In the genomic region with DNA sequence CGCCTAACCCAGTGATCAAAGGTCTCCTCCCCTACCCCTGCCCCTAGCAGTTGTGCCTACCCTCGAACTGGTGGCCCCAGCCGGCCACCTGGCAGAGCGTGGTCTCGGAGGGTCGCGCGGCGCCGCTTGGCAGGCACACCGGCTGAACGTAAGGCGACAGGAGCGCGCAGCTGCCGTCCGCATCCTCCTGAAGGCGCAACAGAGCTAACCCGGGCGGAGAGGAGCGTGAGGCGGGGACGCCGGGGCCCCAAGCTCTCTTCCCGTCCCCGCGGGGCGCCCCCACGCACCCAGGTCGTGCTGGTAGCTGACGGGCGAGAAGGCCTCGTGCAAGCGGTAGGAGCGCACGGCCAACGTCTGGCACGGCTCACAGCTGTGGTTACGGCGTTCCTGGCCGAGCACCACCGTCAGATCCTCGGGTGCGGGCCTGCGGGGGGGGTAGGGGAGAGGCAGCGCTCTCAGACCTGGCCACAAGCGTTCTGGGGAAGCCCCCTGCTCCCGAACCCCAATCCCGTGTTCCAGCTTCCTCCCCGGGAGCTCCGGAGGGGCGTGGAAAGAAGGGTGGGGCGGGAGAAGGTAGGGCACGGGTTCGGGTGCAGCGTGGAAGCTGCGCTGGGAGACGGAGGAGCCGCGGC, we compare ENCODE assay signal across 6 cellular contexts. TPM values are rescaled to one million over a fixed set of nuclear protein-coding genes. Genes with fewer than 3 reads are reported as not detected.
A peak's percentile ranks its signal among the peaks of the same experiment; 100 is the strongest.
DNase-seq lines count a peak whose midpoint lies in the region; ATAC-seq lines count a peak whose summit lies in the region.

No MANE protein-coding gene starts in this region.

- ATAC-seq in GM18873 (IDR thresholded peaks at IDR 0.05; ENCODE audit: low FRiP score, unreplicated experiment): peak; percentile 13
- ATAC-seq in HG03196 (IDR thresholded peaks at IDR 0.05; ENCODE audit: unreplicated experiment): peak; percentile 30

- peak; percentile 55 for DNase-seq in activated CD4-positive, alpha-beta memory T cell treated with anti-CD3 and anti-CD28 coated beads, Interleukin-2, amount 10 ng/mL, durations not matched to agents 7 days and 5 days
- DNase-seq in COLO829 (ENCODE audit: low spot score): no peak

- POLR2A ChIA-PET in activated CD4-positive, alpha-beta memory T cell treated with anti-CD3 and anti-CD28 coated beads, Interleukin-2, amount 10 ng/mL, durations not matched to agents 7 days and 5 days (lab: Charles Lee): interaction anchor here (0.9 to 17.5 kb wide), 17 partner anchors 9 to 94 kb away, joined by 3 to 463 read pairs (median 11); partner anchors contain the start of genes GRK6, LMAN2, MXD3 and PDLIM7

- H3K9me3 Mint-ChIP-seq in activated CD4-positive, alpha-beta memory T cell treated with anti-CD3 and anti-CD28 coated beads, Interleukin-2, amount 10 ng/mL, durations not matched to agents 7 days and 5 days: no peaks in the 10 kb centered on the region

- WGBS in urinary bladder: 2% methylated on average over 60 of the region's 60 CpGs

- peak overlapping the region; percentile 75 for H3K4me3 Mint-ChIP-seq in activated CD4-positive, alpha-beta memory T cell treated with anti-CD3 and anti-CD28 coated beads, Interleukin-2, amount 10 ng/mL, durations not matched to agents 7 days and 5 days

- H3K36me3 ChIP-seq in iPS-18a (ENCODE audit: control insufficient read depth, low read depth, low read length) (no peaks in the 10 kb centered on the region), urinary bladder (ENCODE audit: insufficient read depth) (no peaks in the 10 kb centered on the region)

- CTCF ChIA-PET in activated CD4-positive, alpha-beta memory T cell treated with anti-CD3 and anti-CD28 coated beads, Interleukin-2, amount 10 ng/mL, durations not matched to agents 7 days and 5 days (lab: Charles Lee): interaction anchor here (0.6 to 11.1 kb wide), 36 partner anchors 11 to 301 kb away, joined by 3 to 467 read pairs (median 7); partner anchors contain the start of genes GRK6, LMAN2, MXD3 and PDLIM7

- H3K27me3 Mint-ChIP-seq in activated CD4-positive, alpha-beta memory T cell treated with anti-CD3 and anti-CD28 coated beads, Interleukin-2, amount 10 ng/mL, durations not matched to agents 7 days and 5 days: peaks cover 37% of the 10 kb centered on the region

- H3K36me3 Mint-ChIP-seq in activated CD4-positive, alpha-beta memory T cell treated with anti-CD3 and anti-CD28 coated beads, Interleukin-2, amount 10 ng/mL, durations not matched to agents 7 days and 5 days (ENCODE audit: low read depth): no peaks in the 10 kb centered on the region

- H3K4me3 ChIP-seq in iPS-18a (ENCODE audit: low read length) (peak overlapping the region; percentile 51), urinary bladder (ENCODE audit: low read depth, low read length) (peak overlapping the region; percentile 41)

- peaks cover 39% of the 10 kb centered on the region for H3K4me1 Mint-ChIP-seq in activated CD4-positive, alpha-beta memory T cell treated with anti-CD3 and anti-CD28 coated beads, Interleukin-2, amount 10 ng/mL, durations not matched to agents 7 days and 5 days

- no peak overlapping the region for H3K27ac Mint-ChIP-seq in activated CD4-positive, alpha-beta memory T cell treated with anti-CD3 and anti-CD28 coated beads, Interleukin-2, amount 10 ng/mL, durations not matched to agents 7 days and 5 days

- H3K9ac ChIP-seq in iPS-18a (ENCODE audit: low read length): no peak overlapping the region

- H3K27ac ChIP-seq in iPS-18a (ENCODE audit: low read length) (no peak overlapping the region), urinary bladder (ENCODE audit: low read depth) (no peak overlapping the region)

- H3K4me1 ChIP-seq in iPS-18a (ENCODE audit: control insufficient read depth, low read depth, low read length): peaks cover 10% of the 10 kb centered on the region
- H3K4me1 ChIP-seq in urinary bladder (ENCODE audit: insufficient read depth): no peaks in the 10 kb centered on the region

- no peaks in the 10 kb centered on the region for H3K9me3 ChIP-seq in iPS-18a (ENCODE audit: control insufficient read depth, low read depth, low read length)

- peaks cover 73% of the 10 kb centered on the region for H3K27me3 ChIP-seq in iPS-18a (ENCODE audit: control insufficient read depth, insufficient read depth, low read length)

RNA-seq across cellular contexts. Expression of gene PFN3, which starts 2.8 kb away (rescaled TPM):
- not detected for total RNA-seq in activated CD4-positive, alpha-beta memory T cell treated with anti-CD3 and anti-CD28 coated beads, Interleukin-2, amount 10 ng/mL, durations not matched to agents 7 days and 5 days
- total RNA-seq in urinary bladder: not detected
- not detected for polyA plus RNA-seq in urinary bladder

RNA-seq across cellular contexts. Expression of gene F12, which starts 6.1 kb away (rescaled TPM):
- 1 to 10 TPM; 1.5 to 1.6 TPM for total RNA-seq in activated CD4-positive, alpha-beta memory T cell treated with anti-CD3 and anti-CD28 coated beads, Interleukin-2, amount 10 ng/mL, durations not matched to agents 7 days and 5 days
- not detected for total RNA-seq in urinary bladder
- 1.1 TPM for polyA plus RNA-seq in urinary bladder

RNA-seq across cellular contexts. Expression of gene SLC34A1, which starts 19.1 kb away (rescaled TPM):
- 1 to 10 TPM; 1.4 to 1.5 TPM for total RNA-seq in activated CD4-positive, alpha-beta memory T cell treated with anti-CD3 and anti-CD28 coated beads, Interleukin-2, amount 10 ng/mL, durations not matched to agents 7 days and 5 days
- total RNA-seq in urinary bladder: not detected
- 0.04 TPM for polyA plus RNA-seq in urinary bladder

RNA-seq across cellular contexts. Expression of gene GRK6, which starts 23.2 kb away (rescaled TPM):
- total RNA-seq in activated CD4-positive, alpha-beta memory T cell treated with anti-CD3 and anti-CD28 coated beads, Interleukin-2, amount 10 ng/mL, durations not matched to agents 7 days and 5 days: 100 to 1,000 TPM; 206 to 208 TPM
- 13.4 TPM for total RNA-seq in urinary bladder
- polyA plus RNA-seq in urinary bladder: 27.7 TPM

RNA-seq across cellular contexts. Expression of gene PRR7, which starts 43.3 kb away (rescaled TPM):
- total RNA-seq in activated CD4-positive, alpha-beta memory T cell treated with anti-CD3 and anti-CD28 coated beads, Interleukin-2, amount 10 ng/mL, durations not matched to agents 7 days and 5 days: 1 to 10 TPM; 4.9 to 5.8 TPM
- 0.58 TPM for total RNA-seq in urinary bladder
- 2.4 TPM for polyA plus RNA-seq in urinary bladder
